ENCODE assay signal across 6 cellular contexts in the genomic region with DNA sequence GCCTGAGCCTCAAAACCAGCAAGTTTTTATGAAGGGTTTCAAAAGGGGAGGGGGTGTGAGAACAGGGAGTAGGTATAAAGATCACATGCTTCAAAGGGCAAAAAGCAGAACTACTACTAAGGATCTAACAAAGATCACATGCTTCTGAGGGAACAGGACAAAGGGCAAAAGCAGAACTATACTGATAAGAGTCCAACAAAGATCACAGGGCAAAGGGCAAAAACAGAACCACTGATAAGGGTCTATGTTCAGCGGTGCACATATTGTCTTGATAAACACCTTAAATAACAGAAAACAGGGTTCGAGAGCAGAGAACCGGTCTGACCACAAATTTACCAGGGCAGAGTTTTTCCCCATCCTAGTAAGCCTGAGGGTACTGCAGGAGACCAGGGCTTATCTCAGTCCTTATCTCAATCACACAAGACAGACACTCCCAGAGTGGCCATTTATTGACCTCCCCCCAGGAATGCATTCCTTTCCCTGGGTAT. TPM values are rescaled to one million over a fixed set of nuclear protein-coding genes. Genes with fewer than 3 reads are reported as not detected.
"Had no signal": no experiment of that assay in that cellular context is flagged by ENCODE, and none has a peak within 500 bp of the region (broad histone marks: within the 10 kb centered on the region; RNA-seq: fewer than 3 reads in every experiment).

No MANE protein-coding gene starts in this region.

RNA-seq across cellular contexts. Expression of gene BAAT, which starts 57.3 kb away (rescaled TPM):
- total RNA-seq: activated B cell treated with CpG ODN at 0.5 μM for 24 hours; activated CD4-positive, alpha-beta T cell treated with anti-CD3 and anti-CD28 coated beads, Interleukin-2, amount 10 ng/mL, durations not matched to agents 24 days and 14 days; activated CD8-positive, alpha-beta memory T cell treated with anti-CD3 and anti-CD28 coated beads, Interleukin-2, amount 10 ng/mL, durations not matched to agents 7 days and 5 days; aorta; PC-9; T-helper 2 cell treated with Interferon-gamma antibody and Interleukin-4, amounts not matched to agents 100 ng/mL and 5 ng/mL, for 36 hours had no signal
- polyA plus RNA-seq: aorta had no signal
